In the genomic region with DNA sequence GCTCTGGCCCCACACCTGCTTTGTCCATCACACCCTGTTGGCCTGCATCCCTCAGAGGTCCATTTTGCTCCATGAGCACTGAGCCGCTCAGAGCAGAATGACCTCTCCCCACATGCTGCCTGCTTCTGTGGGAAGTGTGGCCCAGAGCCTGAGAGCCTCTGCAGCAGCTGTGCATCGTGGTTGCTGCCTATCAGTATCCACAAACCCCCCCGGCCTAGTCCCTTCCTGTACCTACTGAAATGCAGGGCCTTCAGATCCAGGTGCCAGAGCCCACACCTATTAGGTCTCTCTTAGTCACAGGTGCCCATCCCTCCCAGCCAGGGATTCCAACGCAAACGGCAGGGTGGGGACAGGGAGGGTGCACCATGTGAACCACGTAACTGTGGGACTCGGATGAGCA, we compare ENCODE assay signal across 15 cellular contexts. TPM values are rescaled to one million over a fixed set of nuclear protein-coding genes. Genes with fewer than 3 reads are reported as not detected.
DNase-seq lines count a peak whose midpoint lies in the region; ATAC-seq and TF ChIP-seq lines count a peak whose summit lies in the region.
"Had no signal": no experiment of that assay in that cellular context is flagged by ENCODE, and none has a peak within 500 bp of the region (broad histone marks: within the 10 kb centered on the region; RNA-seq: fewer than 3 reads in every experiment).

No MANE protein-coding gene starts in this region.

- H3K27ac ChIP-seq in right atrium auricular region (no peak overlapping the region), neuronal stem cell (replicated peaks; ENCODE audit: low read length) (no peak overlapping the region)
- H3K27ac ChIP-seq: BLaER1 had no signal

- no peaks in the 10 kb centered on the region for H3K4me1 ChIP-seq in right atrium auricular region
- peaks cover 0 to 7% of the 10 kb centered on the region in 2 donors for H3K4me1 ChIP-seq in neuronal stem cell (ENCODE audit: control insufficient read depth in 2 of 2, insufficient read depth in 1 of 2, low read depth in 1 of 2, low read length in 2 of 2)
- H3K4me1 ChIP-seq: BLaER1 had no signal

- H3K27me3 ChIP-seq in right atrium auricular region (no peaks in the 10 kb centered on the region), neuronal stem cell (ENCODE audit: control insufficient read depth in 3 of 3, insufficient read depth in 3 of 3, low read depth in 1 of 3, low read length in 3 of 3) (no peaks in the 10 kb centered on the region)
- H3K27me3 ChIP-seq: BLaER1 had no signal

- H2BK5ac ChIP-seq in neuronal stem cell (ENCODE audit: low read length), result no peak overlapping the region

- H4K91ac ChIP-seq in neuronal stem cell (ENCODE audit: low read depth, low read length, poor library complexity), result no peak overlapping the region

- ATAC-seq in Right ventricle myocardium superior (ENCODE audit: poor library complexity) (no peak), esophagus mucosa (peak; percentile 6)
- ATAC-seq: HCT116 had no signal

- no peak overlapping the region for H4K8ac ChIP-seq in neuronal stem cell (ENCODE audit: low read depth, low read length)

- H3K9me3 ChIP-seq in right atrium auricular region (no peaks in the 10 kb centered on the region), neuronal stem cell (replicated peaks in 1 of 2; ENCODE audit: control insufficient read depth in 2 of 2, insufficient read depth in 1 of 2, low read depth in 1 of 2, low read length in 2 of 2) (no peaks in the 10 kb centered on the region)
- H3K9me3 ChIP-seq: BLaER1 had no signal

- H2AFZ ChIP-seq in neuronal stem cell (ENCODE audit: low read length), result no peak overlapping the region
- H2AFZ ChIP-seq: GM23248 had no signal

- H2BK120ac ChIP-seq in neuronal stem cell (ENCODE audit: low read depth, low read length), result no peak overlapping the region

- H2BK15ac ChIP-seq in neuronal stem cell (ENCODE audit: low read length), result no peak overlapping the region

- H2AK5ac ChIP-seq in neuronal stem cell (ENCODE audit: low read depth, low read length), result no peak overlapping the region

- H3K36me3 ChIP-seq in right atrium auricular region (peaks cover 19% of the 10 kb centered on the region), neuronal stem cell (replicated peaks in 1 of 2; ENCODE audit: control insufficient read depth in 2 of 2, insufficient read depth in 2 of 2, low read length in 2 of 2) (peaks cover 4 to 49% of the 10 kb centered on the region in 2 donors)

- H3K4me3 ChIP-seq in right atrium auricular region, result no peak overlapping the region
- H3K4me3 ChIP-seq in neuronal stem cell (ENCODE audit: low read length in 2 of 2), result no peak overlapping the region
- H3K4me3 ChIP-seq: BLaER1, GM23248 had no signal

- intact Hi-C loops in Right ventricle myocardium superior (cut with DNase I), result no loop called here

- no peak overlapping the region for H3K4me2 ChIP-seq in neuronal stem cell (ENCODE audit: insufficient read depth, low read length, poor library complexity, severe bottlenecking)
- H3K4me2 ChIP-seq: BLaER1 had no signal

- WGBS in neuronal stem cell (ENCODE audit: extremely low coverage in 2 of 2, insufficient read length in 2 of 2, insufficient replicate concordance in 1 of 2), 2 donors, result no CpG with 5 or more reads among the region's 7 CpGs

- H3K23ac ChIP-seq in neuronal stem cell (ENCODE audit: low read depth, low read length, poor library complexity), result no peak overlapping the region

- DNase-seq in Right ventricle myocardium superior, result peak; percentile 4
- no peak for DNase-seq in right atrium auricular region (ENCODE audit: low spot score)
- DNase-seq in SW480 (ENCODE audit: low spot score), result peak; percentile 26
- DNase-seq in neuronal stem cell (ENCODE audit: low spot score), result no peak
- DNase-seq in middle frontal gyrus (ENCODE audit: extremely low spot score, low spot score), result no peak
- no peak for DNase-seq in inferior parietal cortex (ENCODE audit: extremely low spot score)
- no peak for DNase-seq in superior temporal gyrus (ENCODE audit: extremely low spot score)
- DNase-seq: 8988T, AML-193, Calu3, DMS 273 treated with DMSO at 0.1 percent for 48 hours had no signal

- no peak overlapping the region for H3K14ac ChIP-seq in neuronal stem cell (ENCODE audit: low read length)

- no peak overlapping the region for H3K9ac ChIP-seq in neuronal stem cell (ENCODE audit: low read depth, low read length, poor library complexity)
- H3K9ac ChIP-seq: BLaER1 had no signal

- peaks cover 4% of the 10 kb centered on the region for H3K79me1 ChIP-seq in neuronal stem cell (ENCODE audit: low read depth, low read length)

- H3K4ac ChIP-seq in neuronal stem cell (ENCODE audit: low read length), result no peak overlapping the region

- H3K18ac ChIP-seq in neuronal stem cell (ENCODE audit: low read length), result peak overlapping the region; percentile 76

- no peak overlapping the region for H2BK12ac ChIP-seq in neuronal stem cell (ENCODE audit: low read length)

- TF ChIP-seq CTCF in right atrium auricular region (IDR thresholded peaks at IDR 0.05), result no peak

RNA-seq across cellular contexts. Expression of a gene that starts 16.6 kb away (rescaled TPM):
- total RNA-seq in Right ventricle myocardium superior (1.0 TPM), right atrium auricular region (1 to 10 TPM in 1 of 2 donors, under 1 TPM in 1; 0.51 to 2.8 TPM), esophagus mucosa (1.3 TPM)
- polyA plus RNA-seq in neuronal stem cell (2013, experiment 1 of 2), result 2.0 TPM
- 2.4 TPM for polyA plus RNA-seq in neuronal stem cell (2013, experiment 2 of 2)

RNA-seq across cellular contexts. Expression of a gene that starts 35.0 kb away (rescaled TPM):
- total RNA-seq in Right ventricle myocardium superior (4.0 TPM), right atrium auricular region (1 to 10 TPM; 1.8 to 3.2 TPM), esophagus mucosa (0.96 TPM)
- 3.2 TPM for polyA plus RNA-seq in neuronal stem cell (2013, experiment 1 of 2)
- polyA plus RNA-seq in neuronal stem cell (2013, experiment 2 of 2), result 3.3 TPM

Comparison
In these comparisons a context has a peak if more than half of its experiments do, and no peak if none do; other contexts are left out.
1. DNase-seq: peak in Right ventricle myocardium superior (single experiment) and SW480 (single experiment); none in right atrium auricular region (single experiment), neuronal stem cell (single experiment), middle frontal gyrus (single experiment), inferior parietal cortex (single experiment) and superior temporal gyrus (single experiment).